In genomic region chr18:29616885-29617284, GRCh38 we compare ENCODE assay signal across 27 cellular contexts.
"Had no signal": no experiment of that assay in that cellular context is flagged by ENCODE, and none has a peak within 500 bp of the region (broad histone marks: within the 10 kb centered on the region; RNA-seq: fewer than 3 reads in every experiment).

No MANE protein-coding gene starts in this region.

- H3K27ac ChIP-seq: coronary artery, lower lobe of right lung, stomach, thyroid gland, upper lobe of left lung, vagina, VCaP had no signal

- FAIRE-seq: endothelial cell of umbilical vein, keratinocyte, TTC549 had no signal

- DNase-seq: activated CD4-positive, alpha-beta T cell treated with anti-CD3 and anti-CD28 coated beads for 48 hours; activated CD4-positive, alpha-beta T cell treated with anti-CD3 and anti-CD28 coated beads, Interleukin-2, amount 50 U/mL, for 48 hours; activated CD8-positive, alpha-beta memory T cell treated with anti-CD3 and anti-CD28 coated beads for 24 hours; activated effector memory CD4-positive, alpha-beta T cell treated with Interleukin-2 at 50 U/mL for 16 hours; activated naive CD4-positive, alpha-beta T cell treated with Interleukin-2 at 50 U/mL for 16 hours; anterior cingulate cortex; effector memory CD8-positive, alpha-beta T cell; foreskin fibroblast; left colon; lower lobe of right lung; mesenchymal stem cell; retina; stimulated activated CD4-positive, alpha-beta T cell treated with anti-CD3 and anti-CD28 coated beads, Interleukin-15, amount 100 ng/mL, for 24 hours; stimulated activated CD4-positive, alpha-beta T cell treated with anti-CD3 and anti-CD28 coated beads, Interleukin-2, amount 100 ng/mL, for 24 hours; stimulated activated naive B cell treated with anti-CD40 and anti-IgM and Interleukin-4, amounts not matched to agents 10 μg/mL and 1 μg/mL and 100 μg/mL, for 72 hours; stomach; thyroid gland; upper lobe of left lung had no signal

- H3K9me3 ChIP-seq: lower lobe of right lung, stomach, thyroid gland, upper lobe of left lung, vagina had no signal

- H3K27me3 ChIP-seq: stomach, thyroid gland, upper lobe of left lung, vagina had no signal

- ATAC-seq: activated CD4-positive, CD25-positive, alpha-beta regulatory T cell treated with anti-CD3 and anti-CD28 coated beads, Interleukin-2, amount 50 U/mL, for 24 hours; effector memory CD8-positive, alpha-beta T cell; esophagus mucosa; left colon; lower lobe of right lung; stimulated activated naive B cell treated with anti-CD40 and anti-IgM and Interleukin-4, amounts not matched to agents 10 μg/mL and 1 μg/mL and 100 μg/mL, for 72 hours had no signal

- H3K36me3 ChIP-seq: lower lobe of right lung, stomach, thyroid gland, upper lobe of left lung, vagina had no signal

- H3K4me1 ChIP-seq: lower lobe of right lung, stomach, thyroid gland, upper lobe of left lung, vagina had no signal

- H3K4me3 ChIP-seq: coronary artery, lower lobe of right lung, smooth muscle cell, stomach, thyroid gland, upper lobe of left lung, vagina had no signal

- H3K4me2 ChIP-seq: smooth muscle cell had no signal
